Comparison of ENCODE assay signal across 7 cellular contexts in the genomic region with DNA sequence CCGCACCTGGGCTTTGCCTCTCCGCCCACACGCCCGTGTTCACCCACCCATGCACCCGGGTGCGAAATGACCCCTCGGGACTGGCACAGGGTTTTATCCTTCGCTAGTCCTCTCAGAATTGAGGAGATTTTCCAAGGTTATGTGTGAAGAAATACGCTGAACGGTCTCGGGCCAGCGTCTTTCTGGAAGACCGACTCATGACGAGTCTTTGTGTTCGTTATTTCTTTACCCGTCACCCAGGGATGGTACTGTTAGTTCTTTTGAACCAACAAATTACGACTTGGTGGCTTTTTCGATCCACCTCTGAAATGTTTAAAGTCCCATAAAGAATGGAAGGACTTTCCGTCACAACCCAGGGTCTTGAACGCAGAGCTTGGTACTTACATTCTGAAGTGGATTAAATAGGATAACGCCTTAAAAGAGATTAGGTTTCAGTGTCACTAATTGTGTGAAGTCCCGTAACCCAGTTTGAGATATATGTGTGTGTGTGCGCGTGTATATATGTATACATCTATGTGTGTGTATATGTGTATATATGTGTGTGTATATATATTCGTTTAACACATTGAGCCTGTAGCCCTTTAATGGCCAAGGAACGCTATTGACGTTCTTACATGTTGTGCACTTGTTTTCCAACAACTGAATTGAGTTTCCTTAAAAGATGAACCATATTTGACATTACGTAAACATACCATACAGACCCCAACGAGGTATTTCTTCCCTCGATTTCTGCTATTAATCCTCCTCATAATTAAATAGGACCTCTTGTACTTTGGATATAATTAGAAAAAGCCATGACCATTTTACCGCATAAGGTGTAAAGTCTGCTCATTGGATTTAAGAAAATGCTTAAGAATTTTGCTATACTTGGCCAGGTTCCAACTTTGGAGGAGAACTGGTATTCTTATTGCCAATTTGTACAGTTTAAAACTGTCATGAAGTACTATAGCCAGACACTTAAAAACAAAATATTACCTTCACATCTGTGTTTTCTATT. TPM values are rescaled to one million over a fixed set of nuclear protein-coding genes. Genes with fewer than 3 reads are reported as not detected.
DNase-seq lines count a peak whose midpoint lies in the region; ATAC-seq lines count a peak whose summit lies in the region.

No MANE protein-coding gene starts in this region.

- H3K9me3 Mint-ChIP-seq in activated naive CD8-positive, alpha-beta T cell treated with anti-CD3 and anti-CD28 coated beads, Interleukin-2, amount 10 ng/mL, durations not matched to agents 7 days and 5 days: no peaks in the 10 kb centered on the region

- H3K36me3 Mint-ChIP-seq in activated naive CD8-positive, alpha-beta T cell treated with anti-CD3 and anti-CD28 coated beads, Interleukin-2, amount 10 ng/mL, durations not matched to agents 7 days and 5 days: peaks cover 13% of the 10 kb centered on the region

- peak overlapping the region; percentile 97 for H3K4me3 Mint-ChIP-seq in activated naive CD8-positive, alpha-beta T cell treated with anti-CD3 and anti-CD28 coated beads, Interleukin-2, amount 10 ng/mL, durations not matched to agents 7 days and 5 days

- peaks cover 46% of the 10 kb centered on the region for H3K4me1 Mint-ChIP-seq in activated naive CD8-positive, alpha-beta T cell treated with anti-CD3 and anti-CD28 coated beads, Interleukin-2, amount 10 ng/mL, durations not matched to agents 7 days and 5 days

- H3K27me3 Mint-ChIP-seq in activated naive CD8-positive, alpha-beta T cell treated with anti-CD3 and anti-CD28 coated beads, Interleukin-2, amount 10 ng/mL, durations not matched to agents 7 days and 5 days: no peaks in the 10 kb centered on the region

- peak overlapping the region; percentile 79 for H3K4me3 ChIP-seq in GM08714 (ENCODE audit: low read length)
- H3K4me3 ChIP-seq in iPS-18c (ENCODE audit: insufficient read depth, low read depth, low read length): peak overlapping the region; percentile 90

- ATAC-seq in activated naive CD8-positive, alpha-beta T cell treated with anti-CD3 and anti-CD28 coated beads, Interleukin-2, amount 10 ng/mL, durations not matched to agents 7 days and 5 days (ENCODE audit: low read depth): no peak
- ATAC-seq in HG03457 (IDR thresholded peaks at IDR 0.05; ENCODE audit: unreplicated experiment): no peak

- no peaks in the 10 kb centered on the region for H3K9me3 ChIP-seq in iPS-18c (ENCODE audit: control insufficient read depth, insufficient read depth, low read length)

- POLR2A ChIA-PET in activated naive CD8-positive, alpha-beta T cell treated with anti-CD3 and anti-CD28 coated beads, Interleukin-2, amount 10 ng/mL, durations not matched to agents 7 days and 5 days (lab: Charles Lee): interaction anchor here (1.5 kb wide), 1 partner anchor 103 kb away, joined by 19 read pairs; a partner anchor contains a TSS

- peak overlapping the region; percentile 97 for H3K27ac Mint-ChIP-seq in activated naive CD8-positive, alpha-beta T cell treated with anti-CD3 and anti-CD28 coated beads, Interleukin-2, amount 10 ng/mL, durations not matched to agents 7 days and 5 days

- peak; percentile 67 to 73 for DNase-seq in Kasumi-1 (lab: John Stamatoyannopoulos, UW)
- no peak for DNase-seq in activated naive CD8-positive, alpha-beta T cell treated with anti-CD3 and anti-CD28 coated beads, Interleukin-2, amount 10 ng/mL, durations not matched to agents 7 days and 5 days
- peak; percentile 2 for DNase-seq in smooth muscle cell of the brain vasculature (ENCODE audit: low read depth, low spot score)
- no peak for DNase-seq in H4 (ENCODE audit: low spot score)

RNA-seq across cellular contexts. Expression of a gene that starts 0.9 kb away (rescaled TPM):
- 10 to 100 TPM; 58.7 to 64.7 TPM for total RNA-seq in activated naive CD8-positive, alpha-beta T cell treated with anti-CD3 and anti-CD28 coated beads, Interleukin-2, amount 10 ng/mL, durations not matched to agents 7 days and 5 days
- total RNA-seq in H4 (2014; rRNA removed; shearing (Covaris generic)): 56.6 and 79.0 TPM in 2 replicates

Comparison
In these comparisons a context has a peak if more than half of its experiments do, and no peak if none do; other contexts are left out.
1. DNase-seq: peak in Kasumi-1 (2 of 2) and smooth muscle cell of the brain vasculature (single experiment); none in activated naive CD8-positive, alpha-beta T cell treated with anti-CD3 and anti-CD28 coated beads, Interleukin-2, amount 10 ng/mL, durations not matched to agents 7 days and 5 days (single experiment) and H4 (single experiment).